1 cellular context compared by ENCODE assay signal in the genomic region with DNA sequence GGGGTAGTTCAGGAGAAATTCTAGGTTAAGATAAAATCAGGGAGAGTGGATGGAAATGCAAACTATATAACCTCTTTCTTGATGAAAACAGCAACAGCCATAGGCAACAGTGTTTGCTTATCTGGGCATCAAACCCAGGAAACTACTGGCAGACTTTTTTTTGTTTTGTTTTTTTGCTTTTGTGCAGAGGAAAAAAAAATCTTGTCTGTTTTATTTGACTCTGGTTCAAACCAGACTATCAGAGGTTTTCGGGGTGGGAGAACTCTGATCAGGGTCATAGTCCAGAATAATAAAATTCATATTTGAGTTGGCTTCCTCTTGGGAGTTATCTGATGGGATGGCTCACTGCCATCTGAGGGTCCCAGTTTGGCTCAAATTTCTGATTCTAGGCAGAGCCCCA.
TF ChIP-seq lines count a peak whose summit lies in the region.

No MANE protein-coding gene starts in this region.

TF ChIP-seq in liver, 16 proteins besides CTCF, POLR2A, EP300 and RAD21 (continued from another document):
- TF ChIP-seq, protein P1, sequence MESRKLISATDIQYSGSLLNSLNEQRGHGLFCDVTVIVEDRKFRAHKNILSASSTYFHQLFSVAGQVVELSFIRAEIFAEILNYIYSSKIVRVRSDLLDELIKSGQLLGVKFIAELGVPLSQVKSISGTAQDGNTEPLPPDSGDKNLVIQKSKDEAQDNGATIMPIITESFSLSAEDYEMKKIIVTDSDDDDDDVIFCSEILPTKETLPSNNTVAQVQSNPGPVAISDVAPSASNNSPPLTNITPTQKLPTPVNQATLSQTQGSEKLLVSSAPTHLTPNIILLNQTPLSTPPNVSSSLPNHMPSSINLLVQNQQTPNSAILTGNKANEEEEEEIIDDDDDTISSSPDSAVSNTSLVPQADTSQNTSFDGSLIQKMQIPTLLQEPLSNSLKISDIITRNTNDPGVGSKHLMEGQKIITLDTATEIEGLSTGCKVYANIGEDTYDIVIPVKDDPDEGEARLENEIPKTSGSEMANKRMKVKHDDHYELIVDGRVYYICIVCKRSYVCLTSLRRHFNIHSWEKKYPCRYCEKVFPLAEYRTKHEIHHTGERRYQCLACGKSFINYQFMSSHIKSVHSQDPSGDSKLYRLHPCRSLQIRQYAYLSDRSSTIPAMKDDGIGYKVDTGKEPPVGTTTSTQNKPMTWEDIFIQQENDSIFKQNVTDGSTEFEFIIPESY (IDR thresholded peaks at IDR 0.05) = peak; percentile 25
